8 cellular contexts compared by ENCODE assay signal in the genomic region with DNA sequence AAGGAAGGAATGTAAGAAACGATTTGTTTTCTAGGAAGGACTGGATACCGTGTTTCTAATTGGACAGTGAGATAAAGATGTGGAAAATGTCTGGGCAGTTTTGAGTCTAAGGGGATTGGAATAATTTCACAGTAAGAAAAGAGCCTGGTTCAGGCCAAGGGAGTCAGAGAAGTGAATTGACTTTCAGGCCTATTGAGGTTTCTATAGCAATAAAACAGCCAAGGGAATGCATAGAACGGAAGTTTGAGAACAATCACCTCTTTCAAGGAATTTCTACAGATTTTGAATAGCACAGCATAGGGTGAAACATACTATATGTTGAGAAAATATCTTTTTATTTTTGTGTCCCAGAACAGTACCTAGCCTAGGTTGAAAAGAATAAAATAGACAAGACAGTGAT.
"Had no signal": no experiment of that assay in that cellular context is flagged by ENCODE, and none has a peak within 500 bp of the region (broad histone marks: within the 10 kb centered on the region; RNA-seq: fewer than 3 reads in every experiment).

No MANE protein-coding gene starts in this region.

- H3K4me1 Mint-ChIP-seq: IgD-negative memory B cell had no signal

- H3K4me2 ChIP-seq: GM23338 had no signal

- H2AFZ ChIP-seq: GM23338 had no signal

- H3K4me3 ChIP-seq: GM23338, HAP-1 had no signal

- H3K9me3 Mint-ChIP-seq: GM23338, HFFc6, IgD-negative memory B cell had no signal

- H3K9me3 ChIP-seq: HAP-1 had no signal

- H3K4me3 Mint-ChIP-seq: GM23338, HFFc6, IgD-negative memory B cell had no signal

- H3K36me3 ChIP-seq: HAP-1 had no signal

- H3K4me1 ChIP-seq: HAP-1 had no signal

- DNase-seq: H7, HFFc6 had no signal

- H3K27ac ChIP-seq: HL-60 had no signal

- FAIRE-seq: H1, HepG2 had no signal

- H3K27ac Mint-ChIP-seq: GM23338, HFFc6, IgD-negative memory B cell had no signal
